In the genomic region with DNA sequence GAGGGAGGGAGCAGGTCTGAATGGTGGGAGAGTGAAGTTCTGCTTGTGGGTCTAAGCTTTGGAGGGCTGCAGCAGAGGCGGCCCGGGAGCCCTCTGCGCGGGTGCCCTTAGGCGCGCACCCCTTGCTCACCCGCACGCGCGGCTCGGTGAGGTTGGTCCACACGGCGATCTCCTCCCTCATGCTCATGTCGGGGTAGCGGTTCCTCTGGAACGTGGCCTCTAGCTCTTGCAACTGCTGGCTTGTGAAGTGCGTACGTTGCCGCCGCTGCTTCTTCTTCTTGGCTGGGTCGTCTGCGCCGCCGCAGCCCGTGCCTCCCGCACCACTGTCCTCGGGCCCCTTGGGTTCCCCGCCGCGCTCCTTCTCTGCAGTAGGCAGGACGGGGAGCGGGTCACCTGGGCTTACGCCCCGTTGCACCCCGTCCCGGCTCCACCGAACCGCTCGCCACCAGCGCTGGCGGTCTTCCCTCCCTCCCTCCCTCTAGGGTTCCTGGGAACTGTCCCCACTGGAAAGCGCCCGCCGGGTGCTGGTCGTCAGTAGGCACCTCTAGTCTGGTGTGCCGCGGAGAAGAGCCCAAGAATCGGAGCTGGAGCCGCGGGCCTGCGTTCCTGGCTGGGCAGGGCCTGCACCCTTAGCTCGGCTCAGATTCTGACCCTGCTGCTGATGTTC, we compare ENCODE assay signal across 1 cellular context.
TF ChIP-seq lines count a peak whose summit lies in the region.

No MANE protein-coding gene starts in this region.

TF ChIP-seq in K562, 482 proteins besides CTCF, POLR2A, EP300 and RAD21 (continued from another document):
- TF ChIP-seq FOXA1 (IDR thresholded peaks at IDR 0.05; ENCODE audit: borderline replicate concordance) (no peak), PRPF4 (IDR thresholded peaks at IDR 0.05; ENCODE audit: insufficient read depth, low read depth, low read length, poor library complexity, severe bottlenecking) (peak; percentile 40), ZBTB8A (IDR thresholded peaks at IDR 0.05; ENCODE audit: partially characterized antibody) (no peak), ZFX (CRISPR knock-in tag; IDR thresholded peaks at IDR 0.05) (peak; percentile 14; the same call in 1 of the 2 replicates), SMC3 (conservative IDR thresholded peaks at IDR 0.05; ENCODE audit: insufficient read depth, low read depth, low read length) (no peak), ZC3H8 (IDR thresholded peaks at IDR 0.05) (no peak), ZKSCAN8 (CRISPR knock-in tag; IDR thresholded peaks at IDR 0.05) (no peak), RBM22 (IDR thresholded peaks at IDR 0.05; ENCODE audit: low read depth, low read length, poor library complexity, severe bottlenecking) (peak; percentile 21), DDX20 (tag; IDR thresholded peaks at IDR 0.05; ENCODE audit: low read depth) (no peak), HIVEP1 (CRISPR knock-in tag; IDR thresholded peaks at IDR 0.05) (no peak), CHD1 (IDR thresholded peaks at IDR 0.05; ENCODE audit: low read length) (peak; percentile 42), ZNF431 (CRISPR knock-in tag; IDR thresholded peaks at IDR 0.05) (no peak), RUNX1 (IDR thresholded peaks at IDR 0.05; ENCODE audit: low read depth) (no peak), EWSR1 (IDR thresholded peaks at IDR 0.05; ENCODE audit: borderline replicate concordance, low read depth, partially characterized antibody) (no peak), PHB2 (IDR thresholded peaks at IDR 0.05; ENCODE audit: low read depth) (no peak), RFX1 (IDR thresholded peaks at IDR 0.05) (no peak), TAF15 (IDR thresholded peaks at IDR 0.05; ENCODE audit: low read depth, low read length) (no peak), GATAD2B (IDR thresholded peaks at IDR 0.05; ENCODE audit: borderline replicate concordance) (no peak), RBBP5 (IDR thresholded peaks at IDR 0.05; ENCODE audit: borderline replicate concordance, insufficient read depth, low read length, poor library complexity, severe bottlenecking) (peak; percentile 92), KLF16 (IDR thresholded peaks at IDR 0.05) (no peak), SETDB1 (IDR thresholded peaks at IDR 0.05; ENCODE audit: low read length) (no peak), HNRNPLL (IDR thresholded peaks at IDR 0.05; ENCODE audit: low read depth, low read length, poor library complexity, severe bottlenecking) (no peak), ZNF785 (CRISPR knock-in tag; IDR thresholded peaks at IDR 0.05) (no peak), PTRF (tag; IDR thresholded peaks at IDR 0.05) (no peak), ARID2 (IDR thresholded peaks at IDR 0.05) (no peak), CC2D1A (IDR thresholded peaks at IDR 0.05) (no peak), NRF1 (conservative IDR thresholded peaks at IDR 0.05 in 1 of 2, IDR thresholded peaks at IDR 0.05 in 1 of 2) (no peak), ESRRB (CRISPR knock-in tag; IDR thresholded peaks at IDR 0.05; ENCODE audit: borderline replicate concordance) (no peak), ZNF354B (CRISPR knock-in tag; IDR thresholded peaks at IDR 0.05) (no peak), ZNF79 (CRISPR knock-in tag; IDR thresholded peaks at IDR 0.05; ENCODE audit: low read depth) (no peak), SMAD4 (CRISPR knock-in tag; conservative IDR thresholded peaks at IDR 0.05) (no peak), ZNF41 (CRISPR knock-in tag; conservative IDR thresholded peaks at IDR 0.05) (no peak), PCBP1 (IDR thresholded peaks at IDR 0.05; ENCODE audit: low read depth, low read length, poor library complexity, severe bottlenecking) (no peak), KAT2B (IDR thresholded peaks at IDR 0.05; ENCODE audit: low read depth, low read length) (no peak), POLR2G (IDR thresholded peaks at IDR 0.05; ENCODE audit: low read depth, low read length) (peak; percentile 68), TBP (optimal IDR thresholded peaks at IDR 0.05; ENCODE audit: low read depth, low read length) (no peak), RBFOX2 (IDR thresholded peaks at IDR 0.05; ENCODE audit: low read depth, low read length) (peak; percentile 75)
- TF ChIP-seq, protein P1, sequence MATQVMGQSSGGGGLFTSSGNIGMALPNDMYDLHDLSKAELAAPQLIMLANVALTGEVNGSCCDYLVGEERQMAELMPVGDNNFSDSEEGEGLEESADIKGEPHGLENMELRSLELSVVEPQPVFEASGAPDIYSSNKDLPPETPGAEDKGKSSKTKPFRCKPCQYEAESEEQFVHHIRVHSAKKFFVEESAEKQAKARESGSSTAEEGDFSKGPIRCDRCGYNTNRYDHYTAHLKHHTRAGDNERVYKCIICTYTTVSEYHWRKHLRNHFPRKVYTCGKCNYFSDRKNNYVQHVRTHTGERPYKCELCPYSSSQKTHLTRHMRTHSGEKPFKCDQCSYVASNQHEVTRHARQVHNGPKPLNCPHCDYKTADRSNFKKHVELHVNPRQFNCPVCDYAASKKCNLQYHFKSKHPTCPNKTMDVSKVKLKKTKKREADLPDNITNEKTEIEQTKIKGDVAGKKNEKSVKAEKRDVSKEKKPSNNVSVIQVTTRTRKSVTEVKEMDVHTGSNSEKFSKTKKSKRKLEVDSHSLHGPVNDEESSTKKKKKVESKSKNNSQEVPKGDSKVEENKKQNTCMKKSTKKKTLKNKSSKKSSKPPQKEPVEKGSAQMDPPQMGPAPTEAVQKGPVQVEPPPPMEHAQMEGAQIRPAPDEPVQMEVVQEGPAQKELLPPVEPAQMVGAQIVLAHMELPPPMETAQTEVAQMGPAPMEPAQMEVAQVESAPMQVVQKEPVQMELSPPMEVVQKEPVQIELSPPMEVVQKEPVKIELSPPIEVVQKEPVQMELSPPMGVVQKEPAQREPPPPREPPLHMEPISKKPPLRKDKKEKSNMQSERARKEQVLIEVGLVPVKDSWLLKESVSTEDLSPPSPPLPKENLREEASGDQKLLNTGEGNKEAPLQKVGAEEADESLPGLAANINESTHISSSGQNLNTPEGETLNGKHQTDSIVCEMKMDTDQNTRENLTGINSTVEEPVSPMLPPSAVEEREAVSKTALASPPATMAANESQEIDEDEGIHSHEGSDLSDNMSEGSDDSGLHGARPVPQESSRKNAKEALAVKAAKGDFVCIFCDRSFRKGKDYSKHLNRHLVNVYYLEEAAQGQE (CRISPR knock-in tag; IDR thresholded peaks at IDR 0.05; ENCODE audit: low read depth) = no peak
- TF ChIP-seq, protein P2, sequence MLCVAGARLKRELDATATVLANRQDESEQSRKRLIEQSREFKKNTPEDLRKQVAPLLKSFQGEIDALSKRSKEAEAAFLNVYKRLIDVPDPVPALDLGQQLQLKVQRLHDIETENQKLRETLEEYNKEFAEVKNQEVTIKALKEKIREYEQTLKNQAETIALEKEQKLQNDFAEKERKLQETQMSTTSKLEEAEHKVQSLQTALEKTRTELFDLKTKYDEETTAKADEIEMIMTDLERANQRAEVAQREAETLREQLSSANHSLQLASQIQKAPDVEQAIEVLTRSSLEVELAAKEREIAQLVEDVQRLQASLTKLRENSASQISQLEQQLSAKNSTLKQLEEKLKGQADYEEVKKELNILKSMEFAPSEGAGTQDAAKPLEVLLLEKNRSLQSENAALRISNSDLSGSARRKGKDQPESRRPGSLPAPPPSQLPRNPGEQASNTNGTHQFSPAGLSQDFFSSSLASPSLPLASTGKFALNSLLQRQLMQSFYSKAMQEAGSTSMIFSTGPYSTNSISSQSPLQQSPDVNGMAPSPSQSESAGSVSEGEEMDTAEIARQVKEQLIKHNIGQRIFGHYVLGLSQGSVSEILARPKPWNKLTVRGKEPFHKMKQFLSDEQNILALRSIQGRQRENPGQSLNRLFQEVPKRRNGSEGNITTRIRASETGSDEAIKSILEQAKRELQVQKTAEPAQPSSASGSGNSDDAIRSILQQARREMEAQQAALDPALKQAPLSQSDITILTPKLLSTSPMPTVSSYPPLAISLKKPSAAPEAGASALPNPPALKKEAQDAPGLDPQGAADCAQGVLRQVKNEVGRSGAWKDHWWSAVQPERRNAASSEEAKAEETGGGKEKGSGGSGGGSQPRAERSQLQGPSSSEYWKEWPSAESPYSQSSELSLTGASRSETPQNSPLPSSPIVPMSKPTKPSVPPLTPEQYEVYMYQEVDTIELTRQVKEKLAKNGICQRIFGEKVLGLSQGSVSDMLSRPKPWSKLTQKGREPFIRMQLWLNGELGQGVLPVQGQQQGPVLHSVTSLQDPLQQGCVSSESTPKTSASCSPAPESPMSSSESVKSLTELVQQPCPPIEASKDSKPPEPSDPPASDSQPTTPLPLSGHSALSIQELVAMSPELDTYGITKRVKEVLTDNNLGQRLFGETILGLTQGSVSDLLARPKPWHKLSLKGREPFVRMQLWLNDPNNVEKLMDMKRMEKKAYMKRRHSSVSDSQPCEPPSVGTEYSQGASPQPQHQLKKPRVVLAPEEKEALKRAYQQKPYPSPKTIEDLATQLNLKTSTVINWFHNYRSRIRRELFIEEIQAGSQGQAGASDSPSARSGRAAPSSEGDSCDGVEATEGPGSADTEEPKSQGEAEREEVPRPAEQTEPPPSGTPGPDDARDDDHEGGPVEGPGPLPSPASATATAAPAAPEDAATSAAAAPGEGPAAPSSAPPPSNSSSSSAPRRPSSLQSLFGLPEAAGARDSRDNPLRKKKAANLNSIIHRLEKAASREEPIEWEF (CRISPR knock-in tag; IDR thresholded peaks at IDR 0.05) = no peak
- TF ChIP-seq, protein P3, sequence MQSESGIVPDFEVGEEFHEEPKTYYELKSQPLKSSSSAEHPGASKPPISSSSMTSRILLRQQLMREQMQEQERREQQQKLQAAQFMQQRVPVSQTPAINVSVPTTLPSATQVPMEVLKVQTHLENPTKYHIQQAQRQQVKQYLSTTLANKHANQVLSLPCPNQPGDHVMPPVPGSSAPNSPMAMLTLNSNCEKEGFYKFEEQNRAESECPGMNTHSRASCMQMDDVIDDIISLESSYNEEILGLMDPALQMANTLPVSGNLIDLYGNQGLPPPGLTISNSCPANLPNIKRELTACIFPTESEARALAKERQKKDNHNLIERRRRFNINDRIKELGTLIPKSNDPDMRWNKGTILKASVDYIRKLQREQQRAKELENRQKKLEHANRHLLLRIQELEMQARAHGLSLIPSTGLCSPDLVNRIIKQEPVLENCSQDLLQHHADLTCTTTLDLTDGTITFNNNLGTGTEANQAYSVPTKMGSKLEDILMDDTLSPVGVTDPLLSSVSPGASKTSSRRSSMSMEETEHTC (IDR thresholded peaks at IDR 0.05) = no peak
- TF ChIP-seq, protein P4, sequence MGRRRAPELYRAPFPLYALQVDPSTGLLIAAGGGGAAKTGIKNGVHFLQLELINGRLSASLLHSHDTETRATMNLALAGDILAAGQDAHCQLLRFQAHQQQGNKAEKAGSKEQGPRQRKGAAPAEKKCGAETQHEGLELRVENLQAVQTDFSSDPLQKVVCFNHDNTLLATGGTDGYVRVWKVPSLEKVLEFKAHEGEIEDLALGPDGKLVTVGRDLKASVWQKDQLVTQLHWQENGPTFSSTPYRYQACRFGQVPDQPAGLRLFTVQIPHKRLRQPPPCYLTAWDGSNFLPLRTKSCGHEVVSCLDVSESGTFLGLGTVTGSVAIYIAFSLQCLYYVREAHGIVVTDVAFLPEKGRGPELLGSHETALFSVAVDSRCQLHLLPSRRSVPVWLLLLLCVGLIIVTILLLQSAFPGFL (CRISPR knock-in tag; IDR thresholded peaks at IDR 0.05) = no peak
- TF ChIP-seq, protein P5, sequence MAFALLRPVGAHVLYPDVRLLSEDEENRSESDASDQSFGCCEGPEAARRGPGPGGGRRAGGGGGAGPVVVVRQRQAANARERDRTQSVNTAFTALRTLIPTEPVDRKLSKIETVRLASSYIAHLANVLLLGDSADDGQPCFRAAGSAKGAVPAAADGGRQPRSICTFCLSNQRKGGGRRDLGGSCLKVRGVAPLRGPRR (CRISPR knock-in tag; IDR thresholded peaks at IDR 0.05) = no peak
- TF ChIP-seq, protein P6, sequence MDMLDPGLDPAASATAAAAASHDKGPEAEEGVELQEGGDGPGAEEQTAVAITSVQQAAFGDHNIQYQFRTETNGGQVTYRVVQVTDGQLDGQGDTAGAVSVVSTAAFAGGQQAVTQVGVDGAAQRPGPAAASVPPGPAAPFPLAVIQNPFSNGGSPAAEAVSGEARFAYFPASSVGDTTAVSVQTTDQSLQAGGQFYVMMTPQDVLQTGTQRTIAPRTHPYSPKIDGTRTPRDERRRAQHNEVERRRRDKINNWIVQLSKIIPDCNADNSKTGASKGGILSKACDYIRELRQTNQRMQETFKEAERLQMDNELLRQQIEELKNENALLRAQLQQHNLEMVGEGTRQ (CRISPR knock-in tag; IDR thresholded peaks at IDR 0.05) = no peak
- TF ChIP-seq, protein P7, sequence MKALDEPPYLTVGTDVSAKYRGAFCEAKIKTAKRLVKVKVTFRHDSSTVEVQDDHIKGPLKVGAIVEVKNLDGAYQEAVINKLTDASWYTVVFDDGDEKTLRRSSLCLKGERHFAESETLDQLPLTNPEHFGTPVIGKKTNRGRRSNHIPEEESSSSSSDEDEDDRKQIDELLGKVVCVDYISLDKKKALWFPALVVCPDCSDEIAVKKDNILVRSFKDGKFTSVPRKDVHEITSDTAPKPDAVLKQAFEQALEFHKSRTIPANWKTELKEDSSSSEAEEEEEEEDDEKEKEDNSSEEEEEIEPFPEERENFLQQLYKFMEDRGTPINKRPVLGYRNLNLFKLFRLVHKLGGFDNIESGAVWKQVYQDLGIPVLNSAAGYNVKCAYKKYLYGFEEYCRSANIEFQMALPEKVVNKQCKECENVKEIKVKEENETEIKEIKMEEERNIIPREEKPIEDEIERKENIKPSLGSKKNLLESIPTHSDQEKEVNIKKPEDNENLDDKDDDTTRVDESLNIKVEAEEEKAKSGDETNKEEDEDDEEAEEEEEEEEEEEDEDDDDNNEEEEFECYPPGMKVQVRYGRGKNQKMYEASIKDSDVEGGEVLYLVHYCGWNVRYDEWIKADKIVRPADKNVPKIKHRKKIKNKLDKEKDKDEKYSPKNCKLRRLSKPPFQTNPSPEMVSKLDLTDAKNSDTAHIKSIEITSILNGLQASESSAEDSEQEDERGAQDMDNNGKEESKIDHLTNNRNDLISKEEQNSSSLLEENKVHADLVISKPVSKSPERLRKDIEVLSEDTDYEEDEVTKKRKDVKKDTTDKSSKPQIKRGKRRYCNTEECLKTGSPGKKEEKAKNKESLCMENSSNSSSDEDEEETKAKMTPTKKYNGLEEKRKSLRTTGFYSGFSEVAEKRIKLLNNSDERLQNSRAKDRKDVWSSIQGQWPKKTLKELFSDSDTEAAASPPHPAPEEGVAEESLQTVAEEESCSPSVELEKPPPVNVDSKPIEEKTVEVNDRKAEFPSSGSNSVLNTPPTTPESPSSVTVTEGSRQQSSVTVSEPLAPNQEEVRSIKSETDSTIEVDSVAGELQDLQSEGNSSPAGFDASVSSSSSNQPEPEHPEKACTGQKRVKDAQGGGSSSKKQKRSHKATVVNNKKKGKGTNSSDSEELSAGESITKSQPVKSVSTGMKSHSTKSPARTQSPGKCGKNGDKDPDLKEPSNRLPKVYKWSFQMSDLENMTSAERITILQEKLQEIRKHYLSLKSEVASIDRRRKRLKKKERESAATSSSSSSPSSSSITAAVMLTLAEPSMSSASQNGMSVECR (CRISPR knock-in tag; IDR thresholded peaks at IDR 0.05) = no peak
